ENCODE assay signal across 16 cellular contexts in the genomic region with DNA sequence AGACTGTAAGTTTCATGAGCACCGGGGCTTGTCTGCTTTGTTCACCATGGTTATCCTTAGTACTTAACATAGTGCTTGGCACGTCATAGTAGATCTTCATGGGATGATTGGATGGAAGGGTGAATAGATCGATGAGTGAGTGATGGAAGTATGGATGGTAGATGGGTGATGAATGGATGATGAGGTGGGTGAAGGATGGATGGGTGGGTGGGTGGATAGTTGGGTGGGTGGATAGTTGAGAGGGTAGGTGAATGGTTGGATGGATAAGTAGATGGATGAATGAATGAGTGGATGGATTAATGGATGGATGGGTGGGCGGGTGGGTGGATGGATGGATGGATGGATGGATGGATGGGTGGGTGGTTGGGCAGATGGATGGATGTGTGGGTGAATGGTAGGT.
A peak's percentile ranks its signal among the peaks of the same experiment; 100 is the strongest.
DNase-seq lines count a peak whose midpoint lies in the region; FAIRE-seq and TF ChIP-seq lines count a peak whose summit lies in the region.
"Had no signal": no experiment of that assay in that cellular context is flagged by ENCODE, and none has a peak within 500 bp of the region (broad histone marks: within the 10 kb centered on the region; RNA-seq: fewer than 3 reads in every experiment).

No MANE protein-coding gene starts in this region.

- TF ChIP-seq CTCF in cardiac muscle cell (IDR thresholded peaks at IDR 0.05; ENCODE audit: low read depth, low read length) (no peak), osteoblast (IDR thresholded peaks at IDR 0.05; ENCODE audit: extremely low read depth, low read depth, low read length) (no peak)

- no peak for FAIRE-seq in urothelium cell line (lab: Jason Lieb, UNC)
- FAIRE-seq: G401.6, HepG2 had no signal

- intact Hi-C loops in cardiac septum (cut with DNase I): loop anchor here (5.0 kb wide), 1 partner anchor 34 kb away; no protein-coding TSS in a partner anchor

- DNase-seq in cardiac muscle cell (ENCODE audit: low read depth in 1 of 2, low spot score in 1 of 2): no peak
- DNase-seq in cardiac septum (ENCODE audit: low spot score): no peak
- DNase-seq in epithelial cell of prostate (ENCODE audit: low read depth, low spot score): no peak
- DNase-seq in osteoblast (ENCODE audit: insufficient read length, low spot score, missing footprints): no peak
- no peak for DNase-seq in stimulated activated CD4-positive, alpha-beta T cell treated with anti-CD3 and anti-CD28 coated beads, Interleukin-12 subunit alpha, Interleukin-12 subunit beta, amount 100 ng/mL, for 4 hours
- DNase-seq in urothelium cell line (ENCODE audit: low spot score): no peak
- no peak for DNase-seq in stimulated activated CD4-positive, alpha-beta T cell treated with anti-CD3 and anti-CD28 coated beads, Interleukin-4, amount 100 ng/mL, for 4 hours
- no peak for DNase-seq in activated CD4-positive, alpha-beta T cell treated with anti-CD3 and anti-CD28 coated beads, Interleukin-2, amount 50 U/mL, for 4 hours
- DNase-seq: activated B cell treated with CpG ODN at 0.5 μM for 24 hours; activated T-cell treated with anti-CD3 and anti-CD28 coated beads, Interleukin-2, amount 50 U/mL, for 72 hours; naive B cell; SIG-M5; T-helper 2 cell had no signal

- H3K36me3 ChIP-seq in cardiac muscle cell: no peaks in the 10 kb centered on the region
- H3K36me3 ChIP-seq in osteoblast (ENCODE audit: insufficient read depth, low read length): no peaks in the 10 kb centered on the region
- H3K36me3 ChIP-seq: MG63 had no signal

- no peaks in the 10 kb centered on the region for H3K27me3 ChIP-seq in cardiac muscle cell
- no peaks in the 10 kb centered on the region for H3K27me3 ChIP-seq in osteoblast (ENCODE audit: insufficient read depth, low read length)
- H3K27me3 ChIP-seq: MG63 had no signal

- H3K4me1 ChIP-seq in cardiac muscle cell (ENCODE audit: low read depth): peaks cover 31% of the 10 kb centered on the region
- H3K4me1 ChIP-seq in osteoblast (ENCODE audit: insufficient read depth, low read length): peaks cover 26% of the 10 kb centered on the region

- no peaks in the 10 kb centered on the region for H3K9me3 ChIP-seq in cardiac muscle cell (ENCODE audit: low read depth)
- H3K9me3 ChIP-seq in osteoblast (ENCODE audit: low read depth, low read length): no peaks in the 10 kb centered on the region
- H3K9me3 ChIP-seq: MG63 had no signal

- H3K4me2 ChIP-seq in osteoblast (ENCODE audit: insufficient read depth, low read length): peak overlapping the region; percentile 24

- no peak overlapping the region for H2AFZ ChIP-seq in osteoblast (ENCODE audit: low read length)

- H3K4me3 ChIP-seq in cardiac muscle cell (no peak overlapping the region), osteoblast (ENCODE audit: insufficient read depth, low read length) (no peak overlapping the region)
- H3K4me3 ChIP-seq: MG63 had no signal

- H3K27ac ChIP-seq in cardiac muscle cell (peak overlapping the region; percentile 95), epithelial cell of prostate (peak overlapping the region; percentile 45), osteoblast (ENCODE audit: low read depth, low read length) (peak overlapping the region; percentile 54)

- H3K79me2 ChIP-seq in osteoblast (ENCODE audit: insufficient read depth, low read length): peaks cover 15% of the 10 kb centered on the region

- H4K20me1 ChIP-seq in osteoblast (ENCODE audit: insufficient read depth, low read length): peaks cover 56% of the 10 kb centered on the region

Comparison
In these comparisons a context has a peak if more than half of its experiments do, and no peak if none do; other contexts are left out.
1. H3K27ac ChIP-seq: peak in every context shown above with its lines; median percentile 95 in cardiac muscle cell; 54 in osteoblast; 45 in epithelial cell of prostate.